Comparison of ENCODE assay signal across 10 cellular contexts in the genomic region with DNA sequence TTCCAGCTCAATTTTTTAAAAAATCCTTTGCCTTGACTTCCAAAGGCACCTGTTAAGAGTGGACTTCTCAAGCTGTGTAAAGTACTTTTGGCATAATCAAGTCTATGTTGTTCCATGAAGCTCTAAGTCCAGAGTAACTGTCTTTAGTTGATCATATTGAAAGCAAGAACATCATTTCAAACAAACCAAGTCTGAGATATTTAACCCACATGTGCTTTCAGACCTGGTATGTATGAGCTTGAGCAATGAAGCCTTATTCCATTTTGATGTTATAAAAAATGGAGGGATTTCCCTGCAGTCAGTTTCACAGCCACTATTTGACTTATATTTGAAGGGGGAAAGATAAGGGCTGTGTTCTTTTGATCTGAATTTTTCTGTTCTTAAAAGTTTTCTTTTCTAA. TPM values are rescaled to one million over a fixed set of nuclear protein-coding genes. Genes with fewer than 3 reads are reported as not detected.
"Had no signal": no experiment of that assay in that cellular context is flagged by ENCODE, and none has a peak within 500 bp of the region (broad histone marks: within the 10 kb centered on the region; RNA-seq: fewer than 3 reads in every experiment).

No MANE protein-coding gene starts in this region.

- H3K4me1 Mint-ChIP-seq: IgD-negative memory B cell had no signal

- H3K9me3 Mint-ChIP-seq: HFFc6, IgD-negative memory B cell had no signal

- DNase-seq: GM23248, GOT3, H7, HFFc6 had no signal

- ATAC-seq: HepG2 had no signal

- H3K27ac Mint-ChIP-seq: HFFc6, IgD-negative memory B cell had no signal

- H3K4me3 ChIP-seq: GM23248, HAP-1 had no signal

- H3K27ac ChIP-seq: GM23248, HL-60 had no signal

- H3K27me3 Mint-ChIP-seq: IgD-negative memory B cell had no signal

- H3K4me1 ChIP-seq: HAP-1 had no signal

- H3K9me3 ChIP-seq: HAP-1 had no signal

- H3K4me3 Mint-ChIP-seq: HFFc6, IgD-negative memory B cell had no signal

RNA-seq across cellular contexts. Expression of gene HSFX4, which starts 32.6 kb away (rescaled TPM):
- total RNA-seq: GM23248, H4, H7, HepG2, HFFc6, HT1080 had no signal
